ENCODE assay signal across 8 cellular contexts in genomic region chr3:24493951-24494615, GRCh38. TPM values are rescaled to one million over a fixed set of nuclear protein-coding genes. Genes with fewer than 3 reads are reported as not detected.
DNase-seq lines count a peak whose midpoint lies in the region; ATAC-seq and TF ChIP-seq lines count a peak whose summit lies in the region.

No MANE protein-coding gene starts in this region.

- H3K4me3 ChIP-seq in brain microvascular endothelial cell (ENCODE audit: low read depth, low read length): peak overlapping the region; percentile 56
- H3K4me3 ChIP-seq in iPS-20b (ENCODE audit: low read length): peak overlapping the region; percentile 85
- H3K4me3 ChIP-seq in sigmoid colon: peak overlapping the region; percentile 61 to 91 (median 72)

- no peak for ATAC-seq in stimulated activated naive CD8-positive, alpha-beta T cell treated with anti-CD3 and anti-CD28 coated beads, Interleukin-15, Interleukin-2, amounts not matched to agents 100 U/mL and 50 U/mL, for 24 hours
- ATAC-seq in HG02588 (IDR thresholded peaks at IDR 0.05; ENCODE audit: unreplicated experiment): no peak

- in situ Hi-C loops in brain microvascular endothelial cell (cut with HindIII; ENCODE audit: low pct_ligation_motif_present, low sequenced_read_pairs): no loop called here

- H3K9me3 Mint-ChIP-seq in stimulated activated naive CD8-positive, alpha-beta T cell treated with anti-CD3 and anti-CD28 coated beads, Interleukin-15, Interleukin-2, amounts not matched to agents 100 ng/mL and 50 ng/mL, for 24 hours: no peaks in the 10 kb centered on the region

- no peak overlapping the region for H3K27ac Mint-ChIP-seq in stimulated activated naive CD8-positive, alpha-beta T cell treated with anti-CD3 and anti-CD28 coated beads, Interleukin-15, Interleukin-2, amounts not matched to agents 100 ng/mL and 50 ng/mL, for 24 hours

- no peaks in the 10 kb centered on the region for H3K36me3 Mint-ChIP-seq in stimulated activated naive CD8-positive, alpha-beta T cell treated with anti-CD3 and anti-CD28 coated beads, Interleukin-15, Interleukin-2, amounts not matched to agents 100 ng/mL and 50 ng/mL, for 24 hours (ENCODE audit: low read depth)

- H3K9me3 ChIP-seq in iPS-20b (ENCODE audit: insufficient read depth, low read depth, low read length): no peaks in the 10 kb centered on the region
- no peaks in the 10 kb centered on the region for H3K9me3 ChIP-seq in sigmoid colon

- TF ChIP-seq CTCF in brain microvascular endothelial cell (IDR thresholded peaks at IDR 0.05; ENCODE audit: low read depth, low read length, missing control alignments) (no peak), sigmoid colon (IDR thresholded peaks at IDR 0.05) (peak in 2 of 4 experiments; percentile 17 to 21)

- peak overlapping the region; percentile 60 for H3K4me3 Mint-ChIP-seq in stimulated activated naive CD8-positive, alpha-beta T cell treated with anti-CD3 and anti-CD28 coated beads, Interleukin-15, Interleukin-2, amounts not matched to agents 100 ng/mL and 50 ng/mL, for 24 hours

- H3K4me1 Mint-ChIP-seq in stimulated activated naive CD8-positive, alpha-beta T cell treated with anti-CD3 and anti-CD28 coated beads, Interleukin-15, Interleukin-2, amounts not matched to agents 100 ng/mL and 50 ng/mL, for 24 hours (ENCODE audit: low read depth): peaks cover 12% of the 10 kb centered on the region

- H3K36me3 ChIP-seq in brain microvascular endothelial cell (replicated peaks) (no peaks in the 10 kb centered on the region), iPS-20b (ENCODE audit: insufficient read depth, low read depth, low read length) (no peaks in the 10 kb centered on the region), sigmoid colon (no peaks in the 10 kb centered on the region)

- 1% methylated on average over 48 of the region's 48 CpGs for WGBS in sigmoid colon, 2 donors

- no peak for DNase-seq in stimulated activated naive CD8-positive, alpha-beta T cell treated with anti-CD3 and anti-CD28 coated beads, Interleukin-15, Interleukin-2, amounts not matched to agents 100 U/mL and 50 U/mL, for 24 hours
- DNase-seq in brain microvascular endothelial cell: no peak
- DNase-seq in sigmoid colon: peak; percentile 91
- DNase-seq in NOMO-1 treated with DMSO at 0.1 percent for 48 hours (lab: John Stamatoyannopoulos, UW; ENCODE audit: unreplicated experiment): no peak
- DNase-seq in activated CD4-positive, alpha-beta T cell treated with anti-CD3 and anti-CD28 coated beads, Interleukin-2, amount 50 U/mL, for 1 hour: no peak

- TF ChIP-seq EP300 in sigmoid colon (IDR thresholded peaks at IDR 0.05): peak in 1 of 4 donors; percentile 20

- H3K27ac ChIP-seq in brain microvascular endothelial cell (no peak overlapping the region), iPS-20b (ENCODE audit: low read length) (no peak overlapping the region), sigmoid colon (peak overlapping the region; percentile 89 to 97 (median 94))

- H3K27me3 ChIP-seq in brain microvascular endothelial cell (replicated peaks) (peaks cover 11% of the 10 kb centered on the region), iPS-20b (ENCODE audit: insufficient read depth, low read length) (peaks cover 62% of the 10 kb centered on the region), sigmoid colon (no peaks in the 10 kb centered on the region)

- intact Hi-C loops in sigmoid colon (cut with DNase I): loop anchor here (2.0 to 10.0 kb wide), 4 partner anchors 127 to 429 kb away; no protein-coding TSS in a partner anchor

- H3K9ac ChIP-seq in iPS-20b (ENCODE audit: low read depth, low read length): peak overlapping the region; percentile 35; the same call in 1 of the 2 replicates

- H3K4me1 ChIP-seq in iPS-20b (ENCODE audit: insufficient read depth, low read length) (peaks cover 42% of the 10 kb centered on the region), sigmoid colon (peaks cover 0 to 53% (median 50%) of the 10 kb centered on the region in 4 donors)

- peaks cover 72% of the 10 kb centered on the region for H3K27me3 Mint-ChIP-seq in stimulated activated naive CD8-positive, alpha-beta T cell treated with anti-CD3 and anti-CD28 coated beads, Interleukin-15, Interleukin-2, amounts not matched to agents 100 ng/mL and 50 ng/mL, for 24 hours

- no peak for TF ChIP-seq POLR2A in sigmoid colon (IDR thresholded peaks at IDR 0.05)

RNA-seq across cellular contexts. Expression of gene THRB, which starts 0.6 kb away (rescaled TPM):
- 10 to 100 TPM; 29.7 to 49.5 (median 35.6) TPM for total RNA-seq in sigmoid colon
- 10 to 100 TPM in 2 of 3 donors, 1 to 10 TPM in 1; 7.2 to 10.6 (median 10.2) TPM for polyA plus RNA-seq in sigmoid colon

Comparison
In these comparisons a context has a peak if more than half of its experiments do, and no peak if none do; other contexts are left out.
1. H3K27ac ChIP-seq: peak in sigmoid colon (4 of 4); none in brain microvascular endothelial cell (single experiment) and iPS-20b (single experiment).
2. Peak in every context shown above with its lines, with median percentiles within 50 percentile points of each other: H3K4me3 ChIP-seq.